Comparison of ENCODE assay signal across 19 cellular contexts in genomic region chr9:124501771-124502320, GRCh38. TPM values are rescaled to one million over a fixed set of nuclear protein-coding genes. Genes with fewer than 3 reads are reported as not detected.
DNase-seq lines count a peak whose midpoint lies in the region; ATAC-seq, FAIRE-seq and TF ChIP-seq lines count a peak whose summit lies in the region.
"Had no signal": no experiment of that assay in that cellular context is flagged by ENCODE, and none has a peak within 500 bp of the region (broad histone marks: within the 10 kb centered on the region; RNA-seq: fewer than 3 reads in every experiment).

No MANE protein-coding gene starts in this region.

- H3K4ac ChIP-seq in H1 (replicated peaks; ENCODE audit: insufficient read length, low read depth, low read length) (no peak overlapping the region), neuronal stem cell (ENCODE audit: low read length) (no peak overlapping the region)

- POLR2A ChIA-PET in H1 (lab: Charles Lee; ENCODE audit: partially characterized antibody), result interaction anchor here (0.9 to 2.2 kb wide), 5 partner anchors 10 to 38 kb away, joined by 3 to 5 read pairs (median 3); no protein-coding TSS in a partner anchor

- H3K9me3 ChIP-seq in left ventricle myocardium inferior (replicated peaks), result no peaks in the 10 kb centered on the region
- no peaks in the 10 kb centered on the region; a peak in 1 of 4 replicates for H3K9me3 ChIP-seq in H1 (ENCODE audit: insufficient read depth in 2 of 2, low read depth in 1 of 2, low read length in 1 of 2)
- H3K9me3 ChIP-seq in neuronal stem cell (replicated peaks in 1 of 2; ENCODE audit: control insufficient read depth in 2 of 2, insufficient read depth in 1 of 2, low read depth in 1 of 2, low read length in 2 of 2), result peaks cover 0 to 4% of the 10 kb centered on the region in 2 donors
- H3K9me3 ChIP-seq: A549, BE2C had no signal

- H3K23ac ChIP-seq in H1 (ENCODE audit: insufficient read length) (no peak overlapping the region), neuronal stem cell (ENCODE audit: low read depth, low read length, poor library complexity) (peak overlapping the region; percentile 43)

- H3K4me1 ChIP-seq in left ventricle myocardium inferior (peaks cover 21% of the 10 kb centered on the region), H1 (replicated peaks in 1 of 4; ENCODE audit: control insufficient read depth in 3 of 4, insufficient read depth in 4 of 4, low read length in 3 of 4) (peaks cover 0 to 17% (median 12%) of the 10 kb centered on the region in 4 experiments; a peak in 6 of 7 replicates), neuronal stem cell (ENCODE audit: control insufficient read depth in 2 of 2, insufficient read depth in 1 of 2, low read depth in 1 of 2, low read length in 2 of 2) (peaks cover 0 to 8% of the 10 kb centered on the region in 2 donors)
- H3K4me1 ChIP-seq: BE2C had no signal

- no peaks in the 10 kb centered on the region for H3K79me2 ChIP-seq in H1 (ENCODE audit: control insufficient read depth in 1 of 2, insufficient read depth in 2 of 2, low read length in 2 of 2)

- TF ChIP-seq CTCF in left ventricle myocardium inferior (IDR thresholded peaks at IDR 0.05; ENCODE audit: borderline replicate concordance) (no peak), H1 (IDR thresholded peaks at IDR 0.05; ENCODE audit: control extremely low read depth in 1 of 3, insufficient read depth in 1 of 3, low read depth in 1 of 3, low read length in 3 of 3) (no peak)

- no peak overlapping the region for H3K18ac ChIP-seq in H1 (ENCODE audit: extremely low read depth, low read length)
- H3K18ac ChIP-seq in neuronal stem cell (ENCODE audit: low read length), result peak overlapping the region; percentile 55

- no peak overlapping the region for H3K4me3 ChIP-seq in left ventricle myocardium inferior
- no peak overlapping the region for H3K4me3 ChIP-seq in H1 (ENCODE audit: extremely low read depth in 1 of 4, insufficient read depth in 2 of 4, low read depth in 3 of 4, low read length in 4 of 4)
- no peak overlapping the region for H3K4me3 ChIP-seq in neuronal stem cell (ENCODE audit: low read length in 2 of 2)
- H3K4me3 ChIP-seq: A549, GM12878 had no signal

- H4K8ac ChIP-seq in H1 (ENCODE audit: extremely low read depth, insufficient read depth, low read length), result peak overlapping the region; percentile 14; the same call in 1 of the 2 replicates
- no peak overlapping the region for H4K8ac ChIP-seq in neuronal stem cell (ENCODE audit: low read depth, low read length)

- H2BK15ac ChIP-seq in H1 (ENCODE audit: low read length) (no peak overlapping the region), neuronal stem cell (ENCODE audit: low read length) (peak overlapping the region; percentile 38)

- H3K79me1 ChIP-seq in H1 (ENCODE audit: low read depth, low read length) (no peaks in the 10 kb centered on the region), neuronal stem cell (ENCODE audit: low read depth, low read length) (no peaks in the 10 kb centered on the region)

- DNase-seq in left ventricle myocardium inferior (peak; percentile 8), left ventricle myocardium superior (no peak), H1 (ENCODE audit: low read depth in 1 of 2, low spot score in 2 of 2) (no peak), neuronal stem cell (ENCODE audit: low spot score) (no peak), erythroblast (lab: John Stamatoyannopoulos, UW) (no peak), NCI-H69 (lab: John Stamatoyannopoulos, UW) (no peak)
- DNase-seq in activated CD8-positive, alpha-beta memory T cell treated with anti-CD3 and anti-CD28 coated beads, Interleukin-2, amount 50 U/mL, for 48 hours, result no peak
- DNase-seq: BE2C; CD4-positive, alpha-beta memory T cell; DMS79; HCEC 1CT had no signal

- H2AFZ ChIP-seq in H1 (ENCODE audit: low read length) (no peak overlapping the region), neuronal stem cell (ENCODE audit: low read length) (no peak overlapping the region)

- no peak for TF ChIP-seq RAD21 in H1 (IDR thresholded peaks at IDR 0.05 in 1 of 2, conservative IDR thresholded peaks at IDR 0.05 in 1 of 2; ENCODE audit: low read depth in 2 of 2, low read length in 2 of 2)

- H3K23me2 ChIP-seq in H1 (ENCODE audit: low read depth, low read length), result peaks cover 7% of the 10 kb centered on the region; the same call in 1 of the 2 replicates

- intact Hi-C loops in left ventricle myocardium inferior (cut with micrococcal nuclease), result no loop called here
- intact Hi-C loops in left ventricle myocardium superior (cut with micrococcal nuclease), result no loop called here

- 0 out of 2 replicates have a peak overlapping the region, but pooled peaks have one; percentile 48 for H2BK20ac ChIP-seq in H1 (ENCODE audit: low read length)

- H2BK5ac ChIP-seq in H1 (ENCODE audit: low read depth, low read length), result no peak overlapping the region
- H2BK5ac ChIP-seq in neuronal stem cell (ENCODE audit: low read length), result peak overlapping the region; percentile 67

- no peak overlapping the region for H3K4me2 ChIP-seq in H1 (ENCODE audit: insufficient read depth in 1 of 2, low read depth in 2 of 2, low read length in 2 of 2)
- H3K4me2 ChIP-seq in neuronal stem cell (ENCODE audit: insufficient read depth, low read length, poor library complexity, severe bottlenecking), result no peak overlapping the region
- H3K4me2 ChIP-seq: A549 had no signal

- H3K9ac ChIP-seq in H1 (replicated peaks in 1 of 4; ENCODE audit: extremely low read depth in 1 of 4, low read depth in 3 of 4, low read length in 3 of 4) (no peak overlapping the region), neuronal stem cell (ENCODE audit: low read depth, low read length, poor library complexity) (no peak overlapping the region)

- peaks cover 0 to 2% of the 10 kb centered on the region in 2 experiments for H4K20me1 ChIP-seq in H1 (replicated peaks in 1 of 2; ENCODE audit: control insufficient read depth in 1 of 2, insufficient read depth in 2 of 2, low read length in 2 of 2)

- H2AK5ac ChIP-seq in H1 (ENCODE audit: low read depth, low read length) (0 out of 2 replicates have a peak overlapping the region, but pooled peaks have one; percentile 13), neuronal stem cell (ENCODE audit: low read depth, low read length) (peak overlapping the region; percentile 91)

- TF ChIP-seq EP300 in H1 (IDR thresholded peaks at IDR 0.05; ENCODE audit: borderline replicate concordance in 1 of 2, low read depth in 2 of 2, low read length in 2 of 2), result no peak

- H4K91ac ChIP-seq in H1 (replicated peaks; ENCODE audit: insufficient read length, low read length), result peak overlapping the region; percentile 52
- peak overlapping the region; percentile 88 for H4K91ac ChIP-seq in neuronal stem cell (ENCODE audit: low read depth, low read length, poor library complexity)

- WGBS in H1 (ENCODE audit: extremely low coverage in 1 of 2, insufficient coverage in 1 of 2, insufficient read length in 1 of 2, insufficient replicate concordance in 2 of 2, low coverage in 1 of 2, low lambda C conversion rate in 2 of 2, missing lambda C conversion rate in 1 of 2), 2 experiments, result 86% methylated on average over 7 of the region's 11 CpGs; no CpG with 5 or more reads in 1 of the 2 experiments
- no CpG with 5 or more reads among the region's 11 CpGs for WGBS in neuronal stem cell (ENCODE audit: extremely low coverage in 2 of 2, insufficient read length in 2 of 2, insufficient replicate concordance in 1 of 2), 2 donors

- no peak for FAIRE-seq in H1 (lab: Jason Lieb, UNC)
- FAIRE-seq: A549, GM12878, GM18507 had no signal

- no peak for ATAC-seq in left ventricle myocardium superior
- ATAC-seq: GM12878 had no signal

- H2BK12ac ChIP-seq in H1 (ENCODE audit: low read depth, low read length) (no peak overlapping the region; the same call in 1 of the 2 replicates), neuronal stem cell (ENCODE audit: low read length) (peak overlapping the region; percentile 46)

- CTCF ChIA-PET in H1 (lab: Charles Lee; ENCODE audit: partially characterized antibody), result interaction anchor here (0.7 to 1.4 kb wide), 10 partner anchors 22 to 351 kb away, joined by 3 to 5 read pairs (median 3); partner anchors contain the start of gene WDR38

- no peak overlapping the region for H2BK120ac ChIP-seq in H1 (replicated peaks; ENCODE audit: low read depth, low read length)
- H2BK120ac ChIP-seq in neuronal stem cell (ENCODE audit: low read depth, low read length), result no peak overlapping the region

- peaks cover 85% of the 10 kb centered on the region for H3K27me3 ChIP-seq in left ventricle myocardium inferior (ENCODE audit: low read depth)
- peaks cover 39 to 61% (median 55%) of the 10 kb centered on the region in 4 experiments for H3K27me3 ChIP-seq in H1 (replicated peaks in 1 of 4; ENCODE audit: control insufficient read depth in 3 of 4, extremely low read depth in 1 of 4, insufficient read depth in 3 of 4, low read length in 3 of 4)
- H3K27me3 ChIP-seq in neuronal stem cell (ENCODE audit: control insufficient read depth in 3 of 3, insufficient read depth in 3 of 3, low read depth in 1 of 3, low read length in 3 of 3), result peaks cover 28 to 97% (median 47%) of the 10 kb centered on the region in 3 experiments

- no peak overlapping the region for H4K5ac ChIP-seq in H1 (ENCODE audit: insufficient read length, low read depth, low read length)

- no peak overlapping the region for H3K56ac ChIP-seq in H1 (replicated peaks; ENCODE audit: insufficient read length, low read depth, low read length)

- no peak overlapping the region for H3K27ac ChIP-seq in left ventricle myocardium inferior (replicated peaks)
- H3K27ac ChIP-seq in H1 (ENCODE audit: low read depth, low read length), result no peak overlapping the region
- no peak overlapping the region for H3K27ac ChIP-seq in neuronal stem cell (replicated peaks; ENCODE audit: low read length)
- H3K27ac ChIP-seq: A549, C4-2B, HL-60 had no signal

- H3K14ac ChIP-seq in H1 (ENCODE audit: insufficient read length) (no peak overlapping the region), neuronal stem cell (ENCODE audit: low read length) (no peak overlapping the region)

- TF ChIP-seq POLR2A in H1 (IDR thresholded peaks at IDR 0.05; ENCODE audit: control extremely low read depth in 1 of 2, low read depth in 2 of 2, low read length in 2 of 2) (no peak), erythroblast (IDR thresholded peaks at IDR 0.05; ENCODE audit: low read length) (no peak)

- no peaks in the 10 kb centered on the region for H3K36me3 ChIP-seq in left ventricle myocardium inferior
- H3K36me3 ChIP-seq in H1 (ENCODE audit: control insufficient read depth in 2 of 4, insufficient read depth in 4 of 4, low read length in 3 of 4), result peaks cover 0 to 8% (median 0%) of the 10 kb centered on the region in 4 experiments; a peak in 1 of 8 replicates
- H3K36me3 ChIP-seq in neuronal stem cell (replicated peaks in 1 of 2; ENCODE audit: control insufficient read depth in 2 of 2, insufficient read depth in 2 of 2, low read length in 2 of 2), result no peaks in the 10 kb centered on the region
- H3K36me3 ChIP-seq: BE2C had no signal

RNA-seq across cellular contexts. Expression of gene NR5A1, which starts 5.4 kb away (rescaled TPM):
- total RNA-seq in left ventricle myocardium inferior, result not detected
- total RNA-seq in left ventricle myocardium superior, result not detected
- total RNA-seq in H1 (2021; fragmentation: NEBNext Ultra II Directional; extraction: Animal tissue kit (Norgen Biotek cat#: 25700)), result 0.42 and 0.58 TPM in 2 replicates
- 0.29 and 0.74 TPM in 2 replicates for polyA plus RNA-seq in H1 (2011; rRNA removed)
- polyA plus RNA-seq in H1 (2011; cell fraction: cytosol; rRNA removed), result 0.34 TPM
- 0.37 TPM for polyA plus RNA-seq in H1 (2011; cell fraction: nucleus; rRNA removed)
- polyA plus RNA-seq in H1 (2012, experiment 1 of 2), result 0.27 to 0.74 TPM (median 0.45 TPM) in 3 of 4 replicates, not detected in the other
- 0.16 TPM for polyA plus RNA-seq in H1 (2012, experiment 2 of 2)
- 0.22 TPM for polyA plus RNA-seq in H1 (2013, experiment 1 of 2)
- polyA plus RNA-seq in H1 (2013, experiment 2 of 2), result 0.17 TPM
- polyA minus RNA-seq in H1 (2011; rRNA and poly(A)+ RNA removed), result 0.47 and 0.90 TPM in 2 replicates
- not detected for polyA minus RNA-seq in H1 (2011; cell fraction: cytosol; rRNA and poly(A)+ RNA removed)
- polyA minus RNA-seq in H1 (2011; cell fraction: nucleus; rRNA and poly(A)+ RNA removed), result 0.30 TPM
- polyA plus RNA-seq in neuronal stem cell (2013, experiment 1 of 2), result 0.33 TPM
- 0.30 TPM for polyA plus RNA-seq in neuronal stem cell (2013, experiment 2 of 2)
- total RNA-seq: CD4-positive, alpha-beta memory T cell; H4 had no signal
- polyA plus RNA-seq: A549; AG04450; CD4-positive, alpha-beta memory T cell had no signal

RNA-seq across cellular contexts. Expression of gene ADGRD2, which starts 51.6 kb away (rescaled TPM):
- total RNA-seq in left ventricle myocardium inferior, result not detected
- total RNA-seq in left ventricle myocardium superior, result not detected
- total RNA-seq in H1 (2021; fragmentation: NEBNext Ultra II Directional; extraction: Animal tissue kit (Norgen Biotek cat#: 25700)), result 1.1 and 1.4 TPM in 2 replicates
- polyA plus RNA-seq in H1 (2011; rRNA removed), result 0.41 and 1.2 TPM in 2 replicates
- polyA plus RNA-seq in H1 (2011; cell fraction: cytosol; rRNA removed), result 0.97 TPM
- polyA plus RNA-seq in H1 (2011; cell fraction: nucleus; rRNA removed), result 6.4 TPM
- 0.18 to 1.4 TPM (median 0.68 TPM) in 4 replicates for polyA plus RNA-seq in H1 (2012, experiment 1 of 2)
- 0.13 TPM for polyA plus RNA-seq in H1 (2012, experiment 2 of 2)
- polyA plus RNA-seq in H1 (2013, experiment 1 of 2), result 0.36 TPM
- polyA plus RNA-seq in H1 (2013, experiment 2 of 2), result 0.42 TPM
- 0.32 and 2.0 TPM in 2 replicates for polyA minus RNA-seq in H1 (2011; rRNA and poly(A)+ RNA removed)
- 2.3 TPM for polyA minus RNA-seq in H1 (2011; cell fraction: cytosol; rRNA and poly(A)+ RNA removed)
- 4.8 TPM for polyA minus RNA-seq in H1 (2011; cell fraction: nucleus; rRNA and poly(A)+ RNA removed)
- polyA plus RNA-seq in neuronal stem cell (2013, experiment 1 of 2), result 0.54 TPM
- 0.58 TPM for polyA plus RNA-seq in neuronal stem cell (2013, experiment 2 of 2)
- total RNA-seq: CD4-positive, alpha-beta memory T cell; G401; GM12878; H4 had no signal
- polyA plus RNA-seq: A549; AG04450; CD4-positive, alpha-beta memory T cell; GM12878 had no signal
